In genomic region chr12:124347805-124348658, GRCh38 we compare ENCODE assay signal across 8 cellular contexts. TPM values are rescaled to one million over a fixed set of nuclear protein-coding genes. Genes with fewer than 3 reads are reported as not detected.
DNase-seq lines count a peak whose midpoint lies in the region; ATAC-seq and TF ChIP-seq lines count a peak whose summit lies in the region.

No MANE protein-coding gene starts in this region.

- no peak overlapping the region for H3K27ac ChIP-seq in Peyer's patch
- H3K27ac ChIP-seq in prostate gland = no peak overlapping the region

- intact Hi-C loops in prostate gland (cut with DNase I) = no loop called here

- H3K9me3 Mint-ChIP-seq in chondrocyte (ENCODE audit: low read depth) = no peaks in the 10 kb centered on the region

- H3K4me3 ChIP-seq in Peyer's patch = no peak overlapping the region
- H3K4me3 ChIP-seq in prostate gland = no peak overlapping the region

- no peak overlapping the region for H3K27ac Mint-ChIP-seq in chondrocyte (ENCODE audit: unreplicated experiment)

- H3K4me1 ChIP-seq in Peyer's patch (peaks cover 0 to 8% (median 1%) of the 10 kb centered on the region in 4 donors), prostate gland (replicated peaks) (peaks cover 6% of the 10 kb centered on the region)

- no peak overlapping the region for H3K4me3 Mint-ChIP-seq in chondrocyte (ENCODE audit: unreplicated experiment)

- DNase-seq in ELR (ENCODE audit: low read depth) (peak; percentile 29), Peyer's patch (no peak), chondrocyte (ENCODE audit: low spot score) (no peak), prostate gland (ENCODE audit: low spot score) (peak; percentile 33), NOMO-1 treated with DMSO at 0.1 percent for 48 hours (lab: John Stamatoyannopoulos, UW; ENCODE audit: unreplicated experiment) (no peak), NCI-H187 (lab: John Stamatoyannopoulos, UW) (no peak), GF-D8 (lab: John Stamatoyannopoulos, UW) (no peak)

- peaks cover 37% of the 10 kb centered on the region for H3K36me3 Mint-ChIP-seq in chondrocyte (ENCODE audit: low read depth)

- peaks cover 4% of the 10 kb centered on the region for H3K4me1 Mint-ChIP-seq in chondrocyte (ENCODE audit: low read depth)

- WGBS in prostate gland = 63% methylated on average over 34 of the region's 34 CpGs

- no peak for ATAC-seq in GM21367 (IDR thresholded peaks at IDR 0.05; ENCODE audit: unreplicated experiment)

- no peaks in the 10 kb centered on the region for H3K27me3 Mint-ChIP-seq in chondrocyte (ENCODE audit: low read depth)

- H3K27me3 ChIP-seq in Peyer's patch (no peaks in the 10 kb centered on the region), prostate gland (replicated peaks; ENCODE audit: insufficient read depth) (no peaks in the 10 kb centered on the region)

- TF ChIP-seq POLR2A in Peyer's patch (IDR thresholded peaks at IDR 0.05) (no peak), prostate gland (IDR thresholded peaks at IDR 0.05) (no peak)

- TF ChIP-seq CTCF in Peyer's patch (IDR thresholded peaks at IDR 0.05) (peak; percentile 24 to 65 (median 49)), chondrocyte (IDR thresholded peaks at IDR 0.05) (peak; percentile 77), prostate gland (IDR thresholded peaks at IDR 0.05) (peak; percentile 15 to 60 (median 53))

- no peaks in the 10 kb centered on the region for H3K9me3 ChIP-seq in Peyer's patch
- no peaks in the 10 kb centered on the region for H3K9me3 ChIP-seq in prostate gland

- H3K36me3 ChIP-seq in Peyer's patch = peaks cover 0 to 88% (median 0%) of the 10 kb centered on the region in 3 donors
- peaks cover 16 to 71% of the 10 kb centered on the region in 2 donors for H3K36me3 ChIP-seq in prostate gland

RNA-seq across cellular contexts. Expression of gene RFLNA, which starts 53.1 kb away (rescaled TPM):
- total RNA-seq in Peyer's patch (10 to 100 TPM in 3 of 4 donors, 1 to 10 TPM in 1; 8.3 to 25.7 (median 21.1) TPM), chondrocyte (1.0 to 4.7 TPM (median 1.3 TPM) in 3 replicates), prostate gland (10 to 100 TPM in 1 of 2 donors, 1 to 10 TPM in 1; 5.4 to 13.7 TPM)

Comparison
In these comparisons a context has a peak if more than half of its experiments do, and no peak if none do; other contexts are left out.
1. DNase-seq: peak in ELR (single experiment) and prostate gland (single experiment); none in Peyer's patch (0 of 3), chondrocyte (single experiment), NOMO-1 treated with DMSO at 0.1 percent for 48 hours (single experiment), NCI-H187 (0 of 2) and GF-D8 (single experiment).
2. Peak in every context shown above with its lines, with median percentiles within 50 percentile points of each other: CTCF ChIP-seq.